In genomic region chr11:125289419-125290088, GRCh38 we compare ENCODE assay signal across 20 cellular contexts.
DNase-seq lines count a peak whose midpoint lies in the region; ATAC-seq and TF ChIP-seq lines count a peak whose summit lies in the region.
"Had no signal": no experiment of that assay in that cellular context is flagged by ENCODE, and none has a peak within 500 bp of the region (broad histone marks: within the 10 kb centered on the region; RNA-seq: fewer than 3 reads in every experiment).

No MANE protein-coding gene starts in this region.

- H3K27me3 ChIP-seq in right lobe of liver: no peaks in the 10 kb centered on the region
- H3K27me3 ChIP-seq: Peyer's patch had no signal

- H3K36me3 ChIP-seq in SK-N-MC (ENCODE audit: insufficient read depth, low read length) (no peaks in the 10 kb centered on the region), right lobe of liver (no peaks in the 10 kb centered on the region)
- H3K36me3 ChIP-seq: Peyer's patch had no signal

- intact Hi-C loops in right lobe of liver (cut with DNase I): no loop called here

- TF ChIP-seq CTCF in right lobe of liver (IDR thresholded peaks at IDR 0.05): no peak

- no peak overlapping the region for H3K9ac ChIP-seq in SK-N-MC (ENCODE audit: insufficient read length)
- H3K9ac ChIP-seq: KMS-11 had no signal

- no peak overlapping the region for H3K4me3 Mint-ChIP-seq in stimulated activated memory B cell treated with anti-CD40 and anti-IgM and Interleukin-4, amounts not matched to agents 10 μg/mL and 1 μg/mL and 100 μg/mL, for 72 hours
- H3K4me3 Mint-ChIP-seq: CD14-positive monocyte, GM23338, T-helper 17 cell had no signal

- H3K4me1 ChIP-seq in right lobe of liver: peaks cover 0 to 33% (median 11%) of the 10 kb centered on the region in 4 donors
- H3K4me1 ChIP-seq: Caco-2, Peyer's patch had no signal

- H3K4me1 Mint-ChIP-seq in stimulated activated memory B cell treated with anti-CD40 and anti-IgM and Interleukin-4, amounts not matched to agents 10 μg/mL and 1 μg/mL and 100 μg/mL, for 72 hours: no peaks in the 10 kb centered on the region
- H3K4me1 Mint-ChIP-seq: CD14-positive monocyte had no signal

- no peak for TF ChIP-seq POLR2A in right lobe of liver (IDR thresholded peaks at IDR 0.05)

- no peaks in the 10 kb centered on the region for H3K9me3 ChIP-seq in SK-N-MC (ENCODE audit: low read depth, low read length)
- no peaks in the 10 kb centered on the region for H3K9me3 ChIP-seq in right lobe of liver
- H3K9me3 ChIP-seq: Caco-2, Peyer's patch had no signal

- ATAC-seq in right lobe of liver (peak; percentile 23 to 74 (median 48)), HG02840 (IDR thresholded peaks at IDR 0.05; ENCODE audit: low FRiP score, unreplicated experiment) (no peak), HG03280 (IDR thresholded peaks at IDR 0.05; ENCODE audit: unreplicated experiment) (no peak)
- no peak for ATAC-seq in stimulated activated memory B cell treated with anti-CD40 and anti-IgM and Interleukin-4, amounts not matched to agents 10 μg/mL and 1 μg/mL and 100 μg/mL, for 72 hours
- ATAC-seq: GM23338, T-helper 17 cell had no signal

- H3K27ac ChIP-seq in SK-N-MC (0 out of 2 replicates have a peak overlapping the region, but pooled peaks have one; percentile 19), right lobe of liver (peak overlapping the region in 1 of 3 donors; percentile 29)
- H3K27ac ChIP-seq: KMS-11, Peyer's patch had no signal

- H3K9me3 Mint-ChIP-seq in stimulated activated memory B cell treated with anti-CD40 and anti-IgM and Interleukin-4, amounts not matched to agents 10 μg/mL and 1 μg/mL and 100 μg/mL, for 72 hours: peaks cover 2% of the 10 kb centered on the region
- H3K9me3 Mint-ChIP-seq: GM23338 had no signal

- 24% methylated on average over 8 of the region's 8 CpGs for WGBS in right lobe of liver (ENCODE audit: insufficient coverage, low coverage, low lambda C conversion rate, missing lambda C conversion rate)

- no peak overlapping the region for H3K27ac Mint-ChIP-seq in stimulated activated memory B cell treated with anti-CD40 and anti-IgM and Interleukin-4, amounts not matched to agents 10 μg/mL and 1 μg/mL and 100 μg/mL, for 72 hours
- H3K27ac Mint-ChIP-seq: CD14-positive monocyte, GM23338, T-helper 17 cell had no signal

- DNase-seq in Daoy (ENCODE audit: low read depth): peak; percentile 41
- peak; percentile 79 for DNase-seq in NCI-H1092 treated with DMSO at 0.1 percent for 48 hours (lab: John Stamatoyannopoulos, UW)
- no peak for DNase-seq in SK-N-MC (ENCODE audit: low read depth, low spot score)
- DNase-seq in right lobe of liver: peak in 1 of 3 donors; percentile 79
- no peak for DNase-seq in cortex of kidney (lab: John Stamatoyannopoulos, UW)
- DNase-seq: AML-193, Caco-2, NCI-H1048, NCI-H187, NCI-H345, NCI-H526 treated with DMSO at 0.1 percent for 48 hours, Peyer's patch, Right ventricle myocardium superior, T-helper 17 cell had no signal

- H3K36me3 Mint-ChIP-seq in stimulated activated memory B cell treated with anti-CD40 and anti-IgM and Interleukin-4, amounts not matched to agents 10 μg/mL and 1 μg/mL and 100 μg/mL, for 72 hours: no peaks in the 10 kb centered on the region
- H3K36me3 Mint-ChIP-seq: CD14-positive monocyte had no signal

- peak overlapping the region; percentile 35; the same call in 1 of the 2 replicates for H3K4me3 ChIP-seq in SK-N-MC
- no peak overlapping the region for H3K4me3 ChIP-seq in right lobe of liver
- H3K4me3 ChIP-seq: GM23338, Peyer's patch had no signal

- peaks cover 36% of the 10 kb centered on the region for H3K27me3 Mint-ChIP-seq in stimulated activated memory B cell treated with anti-CD40 and anti-IgM and Interleukin-4, amounts not matched to agents 10 μg/mL and 1 μg/mL and 100 μg/mL, for 72 hours

Comparison
In these comparisons a context has a peak if more than half of its experiments do, and no peak if none do; other contexts are left out.
1. DNase-seq: peak in Daoy (single experiment) and NCI-H1092 treated with DMSO at 0.1 percent for 48 hours (single experiment); none in SK-N-MC (single experiment) and cortex of kidney (single experiment).
2. ATAC-seq: peak in right lobe of liver (4 of 4); none in stimulated activated memory B cell treated with anti-CD40 and anti-IgM and Interleukin-4, amounts not matched to agents 10 μg/mL and 1 μg/mL and 100 μg/mL, for 72 hours (single experiment), HG02840 (single experiment) and HG03280 (single experiment).